In genomic region chr21:32389337-32390015, GRCh38 we compare ENCODE assay signal across 11 cellular contexts. TPM values are rescaled to one million over a fixed set of nuclear protein-coding genes. Genes with fewer than 3 reads are reported as not detected.
DNase-seq lines count a peak whose midpoint lies in the region; ATAC-seq and TF ChIP-seq lines count a peak whose summit lies in the region.
"Had no signal": no experiment of that assay in that cellular context is flagged by ENCODE, and none has a peak within 500 bp of the region (broad histone marks: within the 10 kb centered on the region; RNA-seq: fewer than 3 reads in every experiment).

No MANE protein-coding gene starts in this region.

- intact Hi-C loops in CD4-positive, alpha-beta T cell (cut with DNase I, micrococcal nuclease), result loop anchor here in 1 of 2 experiments (5.0 to 10.0 kb wide), 5 partner anchors 383 to 1253 kb away; partner anchors contain the start of genes CRYZL1, GART, ITSN1 and PAXBP1
- intact Hi-C loops in ascending aorta (cut with DNase I), result loop anchor here (5.0 kb wide), 2 partner anchors 223 to 338 kb away; partner anchors contain the start of genes CFAP298 and SYNJ1

- POLR2A ChIA-PET in CD4-positive, alpha-beta T cell (lab: Charles Lee), result no interaction called here

- DNase-seq in CD4-positive, alpha-beta T cell, result no peak
- DNase-seq in HFF-Myc (ENCODE audit: extremely low read depth, low read depth) (no peak), ascending aorta (ENCODE audit: low spot score in 2 of 2) (peak in 1 of 2 donors; percentile 53), myocyte (ENCODE audit: low read depth) (peak; percentile 64), NCI-H345 treated with DMSO at 0.1 percent for 48 hours (lab: John Stamatoyannopoulos, UW; ENCODE audit: unreplicated experiment) (no peak), HAP-1 (ENCODE audit: low spot score in 2 of 2) (no peak), hippocampal formation (lab: John Stamatoyannopoulos, UW) (no peak)
- DNase-seq: GDM1, left colon had no signal

- no peak overlapping the region for H3K27ac ChIP-seq in CD4-positive, alpha-beta T cell (ENCODE audit: low read depth, low read length)
- H3K27ac ChIP-seq in ascending aorta, result peak overlapping the region; percentile 35 to 45
- H3K27ac ChIP-seq: suprapubic skin had no signal

- in situ Hi-C loops in HAP-1 (cut with MboI; ENCODE audit: low sequenced_read_pairs), result loop anchor here (25.0 kb wide), 1 partner anchor 373 kb away; the partner anchor contains the start of gene PAXBP1

- no peaks in the 10 kb centered on the region for H3K27me3 Mint-ChIP-seq in CD4-positive, alpha-beta T cell

- H3K27ac Mint-ChIP-seq in CD4-positive, alpha-beta T cell, result no peak overlapping the region

- ATAC-seq in CD4-positive, alpha-beta T cell (ENCODE audit: poor library complexity), result no peak
- ATAC-seq: left colon had no signal

- peaks cover 3 to 15% of the 10 kb centered on the region in 2 donors for H3K36me3 ChIP-seq in ascending aorta
- H3K36me3 ChIP-seq in HAP-1 (replicated peaks), result peaks cover 23% of the 10 kb centered on the region

- H3K4me1 Mint-ChIP-seq in CD4-positive, alpha-beta T cell (ENCODE audit: low read depth), result peaks cover 72% of the 10 kb centered on the region

- H3K9me3 ChIP-seq in CD4-positive, alpha-beta T cell (ENCODE audit: control insufficient read depth, low read length), result no peaks in the 10 kb centered on the region
- H3K9me3 ChIP-seq in ascending aorta, result no peaks in the 10 kb centered on the region
- no peaks in the 10 kb centered on the region for H3K9me3 ChIP-seq in HAP-1
- H3K9me3 ChIP-seq: suprapubic skin had no signal

- no peaks in the 10 kb centered on the region for H3K27me3 ChIP-seq in CD4-positive, alpha-beta T cell (ENCODE audit: control insufficient read depth, insufficient read depth, low read length)
- H3K27me3 ChIP-seq in ascending aorta (no peaks in the 10 kb centered on the region), HAP-1 (ENCODE audit: low read depth) (no peaks in the 10 kb centered on the region)
- H3K27me3 ChIP-seq: suprapubic skin had no signal

- TF ChIP-seq CTCF in CD4-positive, alpha-beta T cell (IDR thresholded peaks at IDR 0.05), result no peak
- TF ChIP-seq CTCF in HFF-Myc (IDR thresholded peaks at IDR 0.05; ENCODE audit: low read depth, low read length, missing control alignments) (no peak), ascending aorta (IDR thresholded peaks at IDR 0.05) (no peak)

- peaks cover 44% of the 10 kb centered on the region for H3K36me3 Mint-ChIP-seq in CD4-positive, alpha-beta T cell (ENCODE audit: low read depth)

- H3K9me3 Mint-ChIP-seq in CD4-positive, alpha-beta T cell, result no peaks in the 10 kb centered on the region

- peak overlapping the region; percentile 59 for H3K4me3 Mint-ChIP-seq in CD4-positive, alpha-beta T cell

- 0 out of 2 replicates have a peak overlapping the region, but pooled peaks have one; percentile 8 for H3K4me3 ChIP-seq in HFF-Myc (replicated peaks; ENCODE audit: low read depth, low read length)
- peak overlapping the region in 1 of 2 donors; percentile 25 for H3K4me3 ChIP-seq in ascending aorta
- H3K4me3 ChIP-seq in HAP-1, result no peak overlapping the region
- H3K4me3 ChIP-seq: smooth muscle cell, suprapubic skin had no signal

- CTCF ChIA-PET in CD4-positive, alpha-beta T cell (lab: Charles Lee), result no interaction called here

- H3K4me1 ChIP-seq in ascending aorta (peaks cover 3 to 29% of the 10 kb centered on the region in 2 donors), HAP-1 (peaks cover 3% of the 10 kb centered on the region; the same call in 1 of the 2 replicates)

RNA-seq across cellular contexts. Expression of gene URB1, which starts 3.3 kb away (rescaled TPM):
- 1 to 10 TPM; 5.4 to 5.7 TPM for total RNA-seq in CD4-positive, alpha-beta T cell
- total RNA-seq in ascending aorta (35.4 TPM), myocyte (42.1 and 42.8 TPM in 2 replicates)
- 13.4 TPM for polyA plus RNA-seq in myocyte (2012)

RNA-seq across cellular contexts. Expression of gene EVA1C, which starts 23.0 kb away (rescaled TPM):
- total RNA-seq in CD4-positive, alpha-beta T cell, result 10 to 100 TPM; 11.1 to 12.7 TPM
- total RNA-seq in ascending aorta (147 TPM), myocyte (1.0 and 1.9 TPM in 2 replicates)
- 0.44 TPM for polyA plus RNA-seq in myocyte (2012)

Comparison
In these comparisons a context has a peak if more than half of its experiments do, and no peak if none do; other contexts are left out.
1. RNA of gene EVA1C, which starts 23.0 kb away (total RNA-seq): 147 TPM in ascending aorta (single experiment); 11.1 to 12.7 TPM in CD4-positive, alpha-beta T cell and 1.0 to 1.9 TPM in myocyte; every median in the first group is over 10 times any median in the second.